15 cellular contexts compared by ENCODE assay signal in the genomic region with DNA sequence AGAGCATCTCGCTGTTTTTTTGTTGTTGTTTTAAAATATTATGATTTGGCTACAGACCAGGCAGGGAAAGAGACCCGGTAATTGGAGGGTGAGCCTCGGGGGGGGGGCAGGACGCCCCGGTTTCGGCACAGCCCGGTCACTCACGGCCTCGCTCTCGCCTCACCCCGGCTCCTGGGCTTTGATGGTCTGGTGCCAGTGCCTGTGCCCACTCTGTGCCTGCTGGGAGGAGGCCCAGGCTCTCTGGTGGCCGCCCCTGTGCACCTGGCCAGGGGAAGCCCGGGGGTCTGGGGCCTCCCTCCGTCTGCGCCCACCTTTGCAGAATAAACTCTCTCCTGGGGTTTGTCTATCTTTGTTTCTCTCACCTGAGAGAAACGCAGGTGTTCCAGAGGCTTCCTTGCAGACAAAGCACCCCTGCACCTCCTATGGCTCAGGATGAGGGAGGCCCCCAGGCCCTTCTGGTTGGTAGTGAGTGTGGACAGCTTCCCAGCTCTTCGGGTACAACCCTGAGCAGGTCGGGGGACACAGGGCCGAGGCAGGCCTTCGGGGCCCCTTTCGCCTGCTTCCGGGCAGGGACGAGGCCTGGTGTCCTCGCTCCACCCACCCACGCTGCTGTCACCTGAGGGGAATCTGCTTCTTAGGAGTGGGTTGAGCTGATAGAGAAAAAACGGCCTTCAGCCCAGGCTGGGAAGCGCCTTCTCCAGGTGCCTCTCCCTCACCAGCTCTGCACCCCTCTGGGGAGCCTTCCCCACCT.
"Had no signal": no experiment of that assay in that cellular context is flagged by ENCODE, and none has a peak within 500 bp of the region (broad histone marks: within the 10 kb centered on the region; RNA-seq: fewer than 3 reads in every experiment).

No MANE protein-coding gene starts in this region.

- H3K4me3 ChIP-seq: gastroesophageal sphincter, lung, thyroid gland had no signal

- H3K27ac Mint-ChIP-seq: activated B cell treated with CpG ODN at 0.5 μM for 24 hours; activated CD4-positive, alpha-beta T cell treated with anti-CD3 and anti-CD28 coated beads, Interleukin-2, amount 10 ng/mL, durations not matched to agents 24 days and 14 days; activated naive CD4-positive, alpha-beta T cell treated with anti-CD3 and anti-CD28 coated beads for 36 hours; activated naive CD8-positive, alpha-beta T cell treated with anti-CD3 and anti-CD28 coated beads, Interleukin-2, amount 50 U/mL, for 24 hours; stimulated activated memory B cell treated with anti-CD40 and anti-IgM and Interleukin-4, amounts not matched to agents 10 μg/mL and 1 μg/mL and 100 μg/mL, for 72 hours had no signal

- H3K27ac ChIP-seq: gastroesophageal sphincter, parathyroid adenoma, thyroid gland had no signal

- DNase-seq: activated B cell treated with CpG ODN at 0.5 μM for 24 hours; activated CD4-positive, alpha-beta T cell treated with anti-CD3 and anti-CD28 coated beads, Interleukin-2, amount 10 ng/mL, durations not matched to agents 24 days and 14 days; activated CD8-positive, alpha-beta memory T cell treated with anti-CD3 and anti-CD28 coated beads for 24 hours; activated naive CD4-positive, alpha-beta T cell treated with anti-CD3 and anti-CD28 coated beads for 36 hours; activated naive CD8-positive, alpha-beta T cell treated with anti-CD3 and anti-CD28 coated beads, Interleukin-2, amount 50 U/mL, for 24 hours; cerebellar nuclear complex; effector CD8-positive, alpha-beta T cell; midbrain; stimulated activated CD4-positive, alpha-beta T cell treated with anti-CD3 and anti-CD28 coated beads, Interleukin-2, amount 100 ng/mL, for 48 hours; thyroid gland had no signal

- H3K4me1 Mint-ChIP-seq: activated CD4-positive, alpha-beta T cell treated with anti-CD3 and anti-CD28 coated beads, Interleukin-2, amount 10 ng/mL, durations not matched to agents 24 days and 14 days; activated naive CD8-positive, alpha-beta T cell treated with anti-CD3 and anti-CD28 coated beads, Interleukin-2, amount 50 U/mL, for 24 hours; stimulated activated memory B cell treated with anti-CD40 and anti-IgM and Interleukin-4, amounts not matched to agents 10 μg/mL and 1 μg/mL and 100 μg/mL, for 72 hours had no signal

- ATAC-seq: activated naive CD8-positive, alpha-beta T cell treated with anti-CD3 and anti-CD28 coated beads, Interleukin-2, amount 50 U/mL, for 24 hours; gastroesophageal sphincter; stimulated activated memory B cell treated with anti-CD40 and anti-IgM and Interleukin-4, amounts not matched to agents 10 μg/mL and 1 μg/mL and 100 μg/mL, for 72 hours had no signal

- FAIRE-seq: urothelium cell line had no signal

- H3K9ac ChIP-seq: parathyroid adenoma had no signal

- H2AFZ ChIP-seq: parathyroid adenoma had no signal

- H3K4me1 ChIP-seq: gastroesophageal sphincter, parathyroid adenoma, thyroid gland had no signal

- H3K27me3 ChIP-seq: gastroesophageal sphincter, thyroid gland had no signal

- H3K79me2 ChIP-seq: parathyroid adenoma had no signal

- H3K4me3 Mint-ChIP-seq: activated B cell treated with CpG ODN at 0.5 μM for 24 hours; activated CD4-positive, alpha-beta T cell treated with anti-CD3 and anti-CD28 coated beads, Interleukin-2, amount 10 ng/mL, durations not matched to agents 24 days and 14 days; activated naive CD4-positive, alpha-beta T cell treated with anti-CD3 and anti-CD28 coated beads for 36 hours; activated naive CD8-positive, alpha-beta T cell treated with anti-CD3 and anti-CD28 coated beads, Interleukin-2, amount 50 U/mL, for 24 hours; stimulated activated memory B cell treated with anti-CD40 and anti-IgM and Interleukin-4, amounts not matched to agents 10 μg/mL and 1 μg/mL and 100 μg/mL, for 72 hours had no signal

- H3K9me3 ChIP-seq: thyroid gland had no signal

- H3K9me3 Mint-ChIP-seq: activated B cell treated with CpG ODN at 0.5 μM for 24 hours; activated CD4-positive, alpha-beta T cell treated with anti-CD3 and anti-CD28 coated beads, Interleukin-2, amount 10 ng/mL, durations not matched to agents 24 days and 14 days; activated naive CD8-positive, alpha-beta T cell treated with anti-CD3 and anti-CD28 coated beads, Interleukin-2, amount 50 U/mL, for 24 hours; stimulated activated memory B cell treated with anti-CD40 and anti-IgM and Interleukin-4, amounts not matched to agents 10 μg/mL and 1 μg/mL and 100 μg/mL, for 72 hours had no signal

- H3K27me3 Mint-ChIP-seq: activated B cell treated with CpG ODN at 0.5 μM for 24 hours; activated CD4-positive, alpha-beta T cell treated with anti-CD3 and anti-CD28 coated beads, Interleukin-2, amount 10 ng/mL, durations not matched to agents 24 days and 14 days; activated naive CD8-positive, alpha-beta T cell treated with anti-CD3 and anti-CD28 coated beads, Interleukin-2, amount 50 U/mL, for 24 hours; stimulated activated memory B cell treated with anti-CD40 and anti-IgM and Interleukin-4, amounts not matched to agents 10 μg/mL and 1 μg/mL and 100 μg/mL, for 72 hours had no signal
